ENCODE assay signal across 14 cellular contexts in the genomic region with DNA sequence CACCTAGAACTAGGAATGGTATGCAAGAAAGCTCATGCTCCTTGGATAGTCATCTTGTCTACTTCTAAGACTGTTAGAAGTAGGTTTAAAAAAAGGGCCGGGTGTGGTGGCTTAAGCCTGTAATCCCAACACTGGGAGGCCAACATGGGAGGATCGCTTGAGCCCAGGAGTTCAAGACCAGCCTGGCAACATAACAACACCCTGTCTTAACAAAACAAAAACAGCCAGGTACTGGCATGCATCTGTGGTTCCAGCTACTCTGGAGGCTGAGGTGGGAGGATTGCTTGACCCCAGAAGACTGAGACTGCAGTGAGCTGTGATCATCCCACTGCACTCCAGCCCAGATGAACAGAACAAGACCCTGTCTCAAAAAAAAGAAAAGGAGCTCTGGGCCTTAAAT.
"Had no signal": no experiment of that assay in that cellular context is flagged by ENCODE, and none has a peak within 500 bp of the region (broad histone marks: within the 10 kb centered on the region; RNA-seq: fewer than 3 reads in every experiment).

No MANE protein-coding gene starts in this region.

- H3K4me1 Mint-ChIP-seq: endodermal cell had no signal

- H3K4me3 ChIP-seq: adrenal gland, gastroesophageal sphincter, heart right ventricle, lung, testis, upper lobe of right lung had no signal

- ATAC-seq: gastroesophageal sphincter, heart right ventricle, upper lobe of right lung had no signal

- H3K9me3 Mint-ChIP-seq: activated T-helper 1 cell treated with anti-CD3 and anti-CD28 coated beads, Interleukin-12 subunit alpha, Interleukin-12 subunit beta, Interleukin-2, Interleukin-4 antibody, amounts not matched to agents 30 ng/mL and 10 ng/mL and 1 ng/mL, durations not matched to agents 14 hours and 24 hours and 36 hours; endodermal cell had no signal

- H3K9me3 ChIP-seq: adrenal gland, gastroesophageal sphincter, heart right ventricle, testis, upper lobe of right lung had no signal

- H3K4me3 Mint-ChIP-seq: activated T-helper 1 cell treated with anti-CD3 and anti-CD28 coated beads, Interleukin-12 subunit alpha, Interleukin-12 subunit beta, Interleukin-2, Interleukin-4 antibody, amounts not matched to agents 30 ng/mL and 10 ng/mL and 1 ng/mL, durations not matched to agents 14 hours and 24 hours and 36 hours; endodermal cell had no signal

- H3K27ac ChIP-seq: adrenal gland, gastroesophageal sphincter, heart right ventricle, testis, upper lobe of right lung had no signal

- H3K4me1 ChIP-seq: adrenal gland, testis, upper lobe of right lung had no signal

- H3K27me3 ChIP-seq: adrenal gland, gastroesophageal sphincter, heart right ventricle, testis, upper lobe of right lung had no signal

- DNase-seq: activated CD4-positive, alpha-beta T cell treated with anti-CD3 and anti-CD28 coated beads, Interleukin-2, amount 50 U/mL, for 1 hour; activated CD4-positive, CD25-positive, alpha-beta regulatory T cell; adrenal gland; endodermal cell; heart right ventricle; midbrain; stimulated activated CD4-positive, alpha-beta T cell treated with anti-CD3 and anti-CD28 coated beads, Interleukin-12 subunit alpha, Interleukin-12 subunit beta, amount 100 ng/mL, for 4 hours; stimulated activated CD4-positive, alpha-beta T cell treated with anti-CD3 and anti-CD28 coated beads, Interleukin-2, amount 100 ng/mL, for 24 hours; stimulated activated naive CD4-positive, alpha-beta T cell; testis; upper lobe of right lung had no signal
